ENCODE assay signal across 8 cellular contexts in the genomic region with DNA sequence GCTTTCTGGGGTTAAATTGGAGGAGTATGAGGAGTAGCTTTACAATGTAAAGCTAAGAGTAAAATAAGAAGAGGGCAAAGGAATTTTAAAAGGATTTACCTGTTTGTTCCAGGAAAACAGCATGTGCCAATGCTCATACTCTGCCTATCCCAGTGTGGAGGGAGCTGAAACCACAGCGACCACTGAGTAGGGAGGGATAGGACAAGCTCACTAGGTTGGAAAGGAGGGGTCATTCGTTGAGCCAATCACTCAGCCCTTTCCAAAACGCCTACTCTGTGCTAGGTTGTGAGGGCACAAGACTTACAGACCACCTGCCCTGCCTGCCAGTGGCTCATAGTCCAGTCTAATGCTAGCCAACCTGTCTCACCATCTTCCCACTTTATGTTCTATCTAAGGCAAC. TPM values are rescaled to one million over a fixed set of nuclear protein-coding genes. Genes with fewer than 3 reads are reported as not detected.
A peak's percentile ranks its signal among the peaks of the same experiment; 100 is the strongest.
DNase-seq lines count a peak whose midpoint lies in the region; ATAC-seq and TF ChIP-seq lines count a peak whose summit lies in the region.

No MANE protein-coding gene starts in this region.

- H3K4me3 ChIP-seq in WERI-Rb-1 (ENCODE audit: low read depth, low read length) (peak overlapping the region; percentile 95), iPS-11a (ENCODE audit: low read depth, low read length) (peak overlapping the region; percentile 97), thoracic aorta (peak overlapping the region; percentile 95)

- no peaks in the 10 kb centered on the region for H3K27me3 ChIP-seq in WERI-Rb-1 (ENCODE audit: insufficient read depth, low read depth, severe bottlenecking)
- H3K27me3 ChIP-seq in thoracic aorta (replicated peaks; ENCODE audit: insufficient read depth), result no peaks in the 10 kb centered on the region

- H3K9me3 ChIP-seq in WERI-Rb-1 (ENCODE audit: severe bottlenecking) (no peaks in the 10 kb centered on the region), thoracic aorta (no peaks in the 10 kb centered on the region)

- no peak for DNase-seq in activated T-cell treated with anti-CD3 and anti-CD28 coated beads, Interleukin-2, amount 50 U/mL, for 24 hours
- DNase-seq in activated T-cell treated with anti-CD3 and anti-CD28 coated beads, Interleukin-2, amount 50 U/mL, for 48 hours, result no peak
- DNase-seq in WERI-Rb-1, result no peak
- DNase-seq in thoracic aorta (ENCODE audit: low spot score), result no peak
- DNase-seq in medulla oblongata (ENCODE audit: extremely low spot score), result no peak
- DNase-seq in activated gamma-delta T cell treated with Interleukin-2 at 50 U/mL for 16 hours, result no peak

- H3K4me1 Mint-ChIP-seq in activated T-cell treated with anti-CD3 and anti-CD28 coated beads, Interleukin-2, amount 50 U/mL, for 24 hours (ENCODE audit: low read depth), result peaks cover 57% of the 10 kb centered on the region

- H3K36me3 ChIP-seq in WERI-Rb-1, result peaks cover 41% of the 10 kb centered on the region
- H3K36me3 ChIP-seq in thoracic aorta, result peaks cover 13% of the 10 kb centered on the region

- ATAC-seq in thoracic aorta (ENCODE audit: insufficient number of reproducible peaks, low FRiP score, low read depth) (no peak), HG02970 (IDR thresholded peaks at IDR 0.05; ENCODE audit: low FRiP score, unreplicated experiment) (no peak)

- no peaks in the 10 kb centered on the region for H3K27me3 Mint-ChIP-seq in activated T-cell treated with anti-CD3 and anti-CD28 coated beads, Interleukin-2, amount 50 U/mL, for 24 hours

- H3K27ac ChIP-seq in WERI-Rb-1, result peak overlapping the region; percentile 99
- H3K27ac ChIP-seq in thoracic aorta, result peak overlapping the region; percentile 85 to 91

- peak overlapping the region; percentile 98 for H3K27ac Mint-ChIP-seq in activated T-cell treated with anti-CD3 and anti-CD28 coated beads, Interleukin-2, amount 50 U/mL, for 24 hours

- H3K4me1 ChIP-seq in thoracic aorta (ENCODE audit: control insufficient read depth in 1 of 2, low read depth in 2 of 2), result peaks cover 38 to 51% of the 10 kb centered on the region in 2 donors

- peaks cover 2% of the 10 kb centered on the region for H3K9me3 Mint-ChIP-seq in activated T-cell treated with anti-CD3 and anti-CD28 coated beads, Interleukin-2, amount 50 U/mL, for 24 hours

- TF ChIP-seq CTCF in WERI-Rb-1 (IDR thresholded peaks at IDR 0.05; ENCODE audit: low read depth, low read length) (no peak), thoracic aorta (IDR thresholded peaks at IDR 0.05) (no peak)

- peaks cover 67% of the 10 kb centered on the region for H3K36me3 Mint-ChIP-seq in activated T-cell treated with anti-CD3 and anti-CD28 coated beads, Interleukin-2, amount 50 U/mL, for 24 hours (ENCODE audit: low read depth)

- peak overlapping the region; percentile 97 for H3K4me3 Mint-ChIP-seq in activated T-cell treated with anti-CD3 and anti-CD28 coated beads, Interleukin-2, amount 50 U/mL, for 24 hours

RNA-seq across cellular contexts. Expression of a gene that starts 1.1 kb away (rescaled TPM):
- 10 to 100 TPM; 61.2 to 80.6 TPM for total RNA-seq in thoracic aorta

RNA-seq across cellular contexts. Expression of a gene that starts 1.6 kb away (rescaled TPM):
- total RNA-seq in thoracic aorta, result 10 to 100 TPM; 43.8 to 46.2 TPM

RNA-seq across cellular contexts. Expression of a gene that starts 32.1 kb away (rescaled TPM):
- total RNA-seq in thoracic aorta, result under 1 TPM; 0.21 to 0.54 TPM

RNA-seq across cellular contexts. Expression of a gene that starts 51.7 kb away (rescaled TPM):
- total RNA-seq in thoracic aorta, result 10 to 100 TPM; 32.4 to 56.3 TPM
